ENCODE assay signal across 19 cellular contexts in the genomic region with DNA sequence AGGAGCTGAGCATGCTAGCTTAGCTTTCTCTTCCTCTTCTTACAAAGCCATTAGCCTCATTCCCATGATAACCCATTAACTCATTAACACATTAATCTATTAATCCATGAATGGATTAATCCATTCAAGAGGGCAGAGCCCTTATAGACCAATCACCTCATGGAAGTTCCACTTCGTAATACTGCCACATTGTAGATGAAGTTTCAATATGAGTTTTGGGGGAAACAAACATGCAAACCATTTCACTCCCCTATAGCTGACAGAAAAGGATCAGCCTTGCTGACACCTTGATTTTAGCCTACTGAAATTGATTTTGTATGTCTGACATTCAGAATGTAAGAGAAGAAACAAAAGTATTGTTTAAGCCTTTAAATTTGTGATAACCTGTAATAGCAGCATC.
DNase-seq lines count a peak whose midpoint lies in the region; ATAC-seq, FAIRE-seq and TF ChIP-seq lines count a peak whose summit lies in the region.
"Had no signal": no experiment of that assay in that cellular context is flagged by ENCODE, and none has a peak within 500 bp of the region (broad histone marks: within the 10 kb centered on the region; RNA-seq: fewer than 3 reads in every experiment).

No MANE protein-coding gene starts in this region.

- DNase-seq in nucleus accumbens (lab: John Stamatoyannopoulos, UW) (no peak), GM12892 (ENCODE audit: insufficient read length) (no peak), HT-29 (ENCODE audit: low spot score) (no peak), foreskin melanocyte (no peak)
- DNase-seq: activated CD8-positive, alpha-beta T cell treated with anti-CD3 and anti-CD28 coated beads for 36 hours; CD4-positive, CD25-positive, alpha-beta regulatory T cell; central memory CD4-positive, alpha-beta T cell; DMS53; Kasumi-1; midbrain; NCI-H1105 treated with DMSO at 0.1 percent for 48 hours; NCI-H748 treated with DMSO at 0.1 percent for 48 hours; right lobe of liver; stimulated activated CD4-positive, alpha-beta T cell treated with anti-CD3 and anti-CD28 coated beads, Interleukin-1b, Interleukin-23, amount 100 ng/mL, for 48 hours had no signal

- ATAC-seq in GM18517 (IDR thresholded peaks at IDR 0.05; ENCODE audit: unreplicated experiment) (peak; percentile 67), GM19438 (IDR thresholded peaks at IDR 0.05; ENCODE audit: low read depth, unreplicated experiment) (peak; percentile 51), HG02870 (IDR thresholded peaks at IDR 0.05; ENCODE audit: unreplicated experiment) (peak; percentile 74), HG03469 (IDR thresholded peaks at IDR 0.05; ENCODE audit: unreplicated experiment) (peak; percentile 62)
- ATAC-seq: activated CD8-positive, alpha-beta T cell treated with anti-CD3 and anti-CD28 coated beads for 36 hours; right lobe of liver had no signal

- no peak for TF ChIP-seq POLR2A in GM12892 (IDR thresholded peaks at IDR 0.05; ENCODE audit: low read depth, low read length)

- FAIRE-seq in GM12892 (lab: Jason Lieb, UNC) = no peak
- FAIRE-seq: urothelium cell line had no signal
